18 cellular contexts compared by ENCODE assay signal in genomic region chr9:93603906-93604326, GRCh38.
"Had no signal": no experiment of that assay in that cellular context is flagged by ENCODE, and none has a peak within 500 bp of the region (broad histone marks: within the 10 kb centered on the region; RNA-seq: fewer than 3 reads in every experiment).

No MANE protein-coding gene starts in this region.

- H3K27me3 ChIP-seq: pancreas, thyroid gland, uterus had no signal

- H3K27ac ChIP-seq: pancreas, thyroid gland, WERI-Rb-1 had no signal

- ATAC-seq: activated CD8-positive, alpha-beta T cell treated with anti-CD3 and anti-CD28 coated beads, Interleukin-2, amount 10 ng/mL, durations not matched to agents 7 days and 5 days; activated T-helper 17 cell treated with anti-CD3 and anti-CD28 coated beads, Interleukin-2, amount 50 U/mL, for 72 hours; pancreas; stimulated activated memory B cell treated with anti-CD40 and anti-IgM and Interleukin-4, amounts not matched to agents 10 μg/mL and 1 μg/mL and 100 μg/mL, for 72 hours; T-helper 17 cell had no signal

- H3K27ac Mint-ChIP-seq: activated CD8-positive, alpha-beta T cell treated with anti-CD3 and anti-CD28 coated beads, Interleukin-2, amount 10 ng/mL, durations not matched to agents 7 days and 5 days; activated naive CD4-positive, alpha-beta T cell treated with anti-CD3 and anti-CD28 coated beads for 36 hours; activated T-helper 17 cell treated with anti-CD3 and anti-CD28 coated beads, Interleukin-2, amount 50 U/mL, for 72 hours; stimulated activated memory B cell treated with anti-CD40 and anti-IgM and Interleukin-4, amounts not matched to agents 10 μg/mL and 1 μg/mL and 100 μg/mL, for 72 hours; T-helper 17 cell had no signal

- DNase-seq: activated CD4-positive, alpha-beta T cell treated with anti-CD3 and anti-CD28 coated beads for 4 hours; activated CD8-positive, alpha-beta T cell treated with anti-CD3 and anti-CD28 coated beads, Interleukin-2, amount 10 ng/mL, durations not matched to agents 7 days and 5 days; activated naive CD4-positive, alpha-beta T cell treated with anti-CD3 and anti-CD28 coated beads for 36 hours; activated T-cell treated with anti-CD3 and anti-CD28 coated beads for 4 hours; cortex of kidney; effector CD4-positive, alpha-beta T cell; foreskin fibroblast; glutamatergic neuron; midbrain; pancreas; stimulated activated CD4-positive, alpha-beta T cell treated with anti-CD3 and anti-CD28 coated beads, Interleukin-12 subunit alpha, Interleukin-12 subunit beta, amount 100 ng/mL, for 4 hours; stimulated activated CD4-positive, alpha-beta T cell treated with anti-CD3 and anti-CD28 coated beads, Interleukin-2, amount 100 ng/mL, for 24 hours; T-helper 17 cell; thyroid gland; WERI-Rb-1 had no signal

- H3K4me3 Mint-ChIP-seq: activated CD8-positive, alpha-beta T cell treated with anti-CD3 and anti-CD28 coated beads, Interleukin-2, amount 10 ng/mL, durations not matched to agents 7 days and 5 days; activated naive CD4-positive, alpha-beta T cell treated with anti-CD3 and anti-CD28 coated beads for 36 hours; activated T-helper 17 cell treated with anti-CD3 and anti-CD28 coated beads, Interleukin-2, amount 50 U/mL, for 72 hours; stimulated activated memory B cell treated with anti-CD40 and anti-IgM and Interleukin-4, amounts not matched to agents 10 μg/mL and 1 μg/mL and 100 μg/mL, for 72 hours; T-helper 17 cell had no signal

- H3K9me3 ChIP-seq: pancreas, thyroid gland had no signal

- H3K4me1 ChIP-seq: uterus had no signal

- H3K36me3 ChIP-seq: pancreas, thyroid gland, uterus, WERI-Rb-1 had no signal

- H3K4me3 ChIP-seq: pancreas, thyroid gland, uterus had no signal

- H3K27me3 Mint-ChIP-seq: activated T-helper 17 cell treated with anti-CD3 and anti-CD28 coated beads, Interleukin-2, amount 50 U/mL, for 72 hours; stimulated activated memory B cell treated with anti-CD40 and anti-IgM and Interleukin-4, amounts not matched to agents 10 μg/mL and 1 μg/mL and 100 μg/mL, for 72 hours; T-helper 17 cell had no signal
